1 cellular context compared by ENCODE assay signal in genomic region chr16:28975158-28975603, GRCh38.
TF ChIP-seq lines count a peak whose summit lies in the region.

No MANE protein-coding gene starts in this region.

TF ChIP-seq in SK-N-SH, 30 proteins besides CTCF, POLR2A, EP300 and RAD21 (continued from another document):
- TF ChIP-seq, protein P1, sequence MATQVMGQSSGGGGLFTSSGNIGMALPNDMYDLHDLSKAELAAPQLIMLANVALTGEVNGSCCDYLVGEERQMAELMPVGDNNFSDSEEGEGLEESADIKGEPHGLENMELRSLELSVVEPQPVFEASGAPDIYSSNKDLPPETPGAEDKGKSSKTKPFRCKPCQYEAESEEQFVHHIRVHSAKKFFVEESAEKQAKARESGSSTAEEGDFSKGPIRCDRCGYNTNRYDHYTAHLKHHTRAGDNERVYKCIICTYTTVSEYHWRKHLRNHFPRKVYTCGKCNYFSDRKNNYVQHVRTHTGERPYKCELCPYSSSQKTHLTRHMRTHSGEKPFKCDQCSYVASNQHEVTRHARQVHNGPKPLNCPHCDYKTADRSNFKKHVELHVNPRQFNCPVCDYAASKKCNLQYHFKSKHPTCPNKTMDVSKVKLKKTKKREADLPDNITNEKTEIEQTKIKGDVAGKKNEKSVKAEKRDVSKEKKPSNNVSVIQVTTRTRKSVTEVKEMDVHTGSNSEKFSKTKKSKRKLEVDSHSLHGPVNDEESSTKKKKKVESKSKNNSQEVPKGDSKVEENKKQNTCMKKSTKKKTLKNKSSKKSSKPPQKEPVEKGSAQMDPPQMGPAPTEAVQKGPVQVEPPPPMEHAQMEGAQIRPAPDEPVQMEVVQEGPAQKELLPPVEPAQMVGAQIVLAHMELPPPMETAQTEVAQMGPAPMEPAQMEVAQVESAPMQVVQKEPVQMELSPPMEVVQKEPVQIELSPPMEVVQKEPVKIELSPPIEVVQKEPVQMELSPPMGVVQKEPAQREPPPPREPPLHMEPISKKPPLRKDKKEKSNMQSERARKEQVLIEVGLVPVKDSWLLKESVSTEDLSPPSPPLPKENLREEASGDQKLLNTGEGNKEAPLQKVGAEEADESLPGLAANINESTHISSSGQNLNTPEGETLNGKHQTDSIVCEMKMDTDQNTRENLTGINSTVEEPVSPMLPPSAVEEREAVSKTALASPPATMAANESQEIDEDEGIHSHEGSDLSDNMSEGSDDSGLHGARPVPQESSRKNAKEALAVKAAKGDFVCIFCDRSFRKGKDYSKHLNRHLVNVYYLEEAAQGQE (IDR thresholded peaks at IDR 0.05; ENCODE audit: low read depth, low read length), result no peak
- TF ChIP-seq YY1 (IDR thresholded peaks at IDR 0.05; ENCODE audit: low read depth), result no peak
- no peak for TF ChIP-seq IRF3 (IDR thresholded peaks at IDR 0.05; ENCODE audit: low read depth, low read length)
- no peak for TF ChIP-seq GATA2 (CRISPR knock-in tag; IDR thresholded peaks at IDR 0.05)
- TF ChIP-seq, protein P2, sequence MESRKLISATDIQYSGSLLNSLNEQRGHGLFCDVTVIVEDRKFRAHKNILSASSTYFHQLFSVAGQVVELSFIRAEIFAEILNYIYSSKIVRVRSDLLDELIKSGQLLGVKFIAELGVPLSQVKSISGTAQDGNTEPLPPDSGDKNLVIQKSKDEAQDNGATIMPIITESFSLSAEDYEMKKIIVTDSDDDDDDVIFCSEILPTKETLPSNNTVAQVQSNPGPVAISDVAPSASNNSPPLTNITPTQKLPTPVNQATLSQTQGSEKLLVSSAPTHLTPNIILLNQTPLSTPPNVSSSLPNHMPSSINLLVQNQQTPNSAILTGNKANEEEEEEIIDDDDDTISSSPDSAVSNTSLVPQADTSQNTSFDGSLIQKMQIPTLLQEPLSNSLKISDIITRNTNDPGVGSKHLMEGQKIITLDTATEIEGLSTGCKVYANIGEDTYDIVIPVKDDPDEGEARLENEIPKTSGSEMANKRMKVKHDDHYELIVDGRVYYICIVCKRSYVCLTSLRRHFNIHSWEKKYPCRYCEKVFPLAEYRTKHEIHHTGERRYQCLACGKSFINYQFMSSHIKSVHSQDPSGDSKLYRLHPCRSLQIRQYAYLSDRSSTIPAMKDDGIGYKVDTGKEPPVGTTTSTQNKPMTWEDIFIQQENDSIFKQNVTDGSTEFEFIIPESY (IDR thresholded peaks at IDR 0.05; ENCODE audit: borderline replicate concordance, low read depth), result no peak
- TF ChIP-seq SMC3 (IDR thresholded peaks at IDR 0.05; ENCODE audit: low read depth, low read length), result no peak
